Comparison of ENCODE assay signal across 29 cellular contexts in genomic region chr11:131767421-131767820, GRCh38.
DNase-seq lines count a peak whose midpoint lies in the region; ATAC-seq and TF ChIP-seq lines count a peak whose summit lies in the region.
"Had no signal": no experiment of that assay in that cellular context is flagged by ENCODE, and none has a peak within 500 bp of the region (broad histone marks: within the 10 kb centered on the region; RNA-seq: fewer than 3 reads in every experiment).

No MANE protein-coding gene starts in this region.

- TF ChIP-seq CTCF in choroid plexus epithelial cell (conservative IDR thresholded peaks at IDR 0.05; ENCODE audit: low read depth, low read length) = no peak

- no peak overlapping the region for H3K27ac Mint-ChIP-seq in naive thymus-derived CD8-positive, alpha-beta T cell
- H3K27ac Mint-ChIP-seq: activated B cell treated with CpG ODN at 0.5 μM for 24 hours; activated naive CD4-positive, alpha-beta T cell treated with anti-CD3 and anti-CD28 coated beads for 36 hours; activated T-cell treated with anti-CD3 and anti-CD28 coated beads, Interleukin-2, amount 50 U/mL, for 72 hours; effector memory CD8-positive, alpha-beta T cell; natural killer cell; stimulated activated naive CD8-positive, alpha-beta T cell treated with anti-CD3 and anti-CD28 coated beads, Interleukin-15, Interleukin-2, amounts not matched to agents 100 ng/mL and 50 ng/mL, for 24 hours had no signal

- H3K4me3 Mint-ChIP-seq in naive thymus-derived CD8-positive, alpha-beta T cell = no peak overlapping the region
- H3K4me3 Mint-ChIP-seq: activated B cell treated with CpG ODN at 0.5 μM for 24 hours; activated naive CD4-positive, alpha-beta T cell treated with anti-CD3 and anti-CD28 coated beads for 36 hours; activated T-cell treated with anti-CD3 and anti-CD28 coated beads, Interleukin-2, amount 50 U/mL, for 72 hours; effector memory CD8-positive, alpha-beta T cell; natural killer cell; stimulated activated naive CD8-positive, alpha-beta T cell treated with anti-CD3 and anti-CD28 coated beads, Interleukin-15, Interleukin-2, amounts not matched to agents 100 ng/mL and 50 ng/mL, for 24 hours had no signal

- no peak for ATAC-seq in naive thymus-derived CD8-positive, alpha-beta T cell
- ATAC-seq: activated T-cell treated with anti-CD3 and anti-CD28 coated beads, Interleukin-2, amount 50 U/mL, for 72 hours; effector memory CD8-positive, alpha-beta T cell; esophagus mucosa; HCT116; natural killer cell; PC-3; Right ventricle myocardium inferior had no signal

- no peak overlapping the region for H3K4me3 ChIP-seq in choroid plexus epithelial cell (ENCODE audit: low read depth, low read length)
- H3K4me3 ChIP-seq: cardiac muscle cell, coronary artery, thoracic aorta had no signal

- H3K27me3 Mint-ChIP-seq in naive thymus-derived CD8-positive, alpha-beta T cell = peaks cover 0 to 13% (median 0%) of the 10 kb centered on the region in 5 donors
- H3K27me3 Mint-ChIP-seq: activated B cell treated with CpG ODN at 0.5 μM for 24 hours; effector memory CD8-positive, alpha-beta T cell; stimulated activated naive CD8-positive, alpha-beta T cell treated with anti-CD3 and anti-CD28 coated beads, Interleukin-15, Interleukin-2, amounts not matched to agents 100 ng/mL and 50 ng/mL, for 24 hours had no signal

- H3K36me3 Mint-ChIP-seq in naive thymus-derived CD8-positive, alpha-beta T cell = no peaks in the 10 kb centered on the region
- H3K36me3 Mint-ChIP-seq: natural killer cell had no signal

- DNase-seq in EL (peak; percentile 56), LHCN-M2 (ENCODE audit: low read depth) (peak; percentile 33), choroid plexus epithelial cell (ENCODE audit: low read depth) (peak; percentile 44), kidney tubule cell (ENCODE audit: low spot score) (peak; percentile 14), NCI-H82 (lab: John Stamatoyannopoulos, UW) (no peak), SW480 (ENCODE audit: low spot score) (no peak), AML-193 (lab: John Stamatoyannopoulos, UW) (no peak)
- DNase-seq in naive thymus-derived CD8-positive, alpha-beta T cell = no peak
- DNase-seq: activated B cell treated with CpG ODN at 0.5 μM for 24 hours; activated naive CD4-positive, alpha-beta T cell treated with anti-CD3 and anti-CD28 coated beads for 36 hours; activated T-cell treated with anti-CD3 and anti-CD28 coated beads, Interleukin-2, amount 50 U/mL, for 72 hours; amniotic stem cell; effector memory CD8-positive, alpha-beta T cell; Karpas-422; natural killer cell; NCI-H1048; NCI-H187; NCI-H2171 treated with DMSO at 0.1 percent for 48 hours; NCI-H510A treated with DMSO at 0.1 percent for 48 hours; occipital lobe; PC-3; SW 1271 had no signal

- no peaks in the 10 kb centered on the region for H3K4me1 Mint-ChIP-seq in naive thymus-derived CD8-positive, alpha-beta T cell
- H3K4me1 Mint-ChIP-seq: activated B cell treated with CpG ODN at 0.5 μM for 24 hours, natural killer cell had no signal

- H3K9me3 Mint-ChIP-seq in naive thymus-derived CD8-positive, alpha-beta T cell = peaks cover 0 to 7% (median 0%) of the 10 kb centered on the region in 9 donors
- H3K9me3 Mint-ChIP-seq: activated B cell treated with CpG ODN at 0.5 μM for 24 hours, natural killer cell had no signal

- POLR2A ChIA-PET in naive thymus-derived CD8-positive, alpha-beta T cell (lab: Charles Lee) = no interaction called here

Comparison
In these comparisons a context has a peak if more than half of its experiments do, and no peak if none do; other contexts are left out.
1. DNase-seq: peak in EL (single experiment), LHCN-M2 (single experiment), choroid plexus epithelial cell (single experiment) and kidney tubule cell (single experiment); none in NCI-H82 (single experiment), SW480 (single experiment), AML-193 (0 of 2) and naive thymus-derived CD8-positive, alpha-beta T cell (0 of 10).